Comparison of ENCODE assay signal across 8 cellular contexts in genomic region chr19:18418034-18418724, GRCh38. TPM values are rescaled to one million over a fixed set of nuclear protein-coding genes. Genes with fewer than 3 reads are reported as not detected.
DNase-seq lines count a peak whose midpoint lies in the region; ATAC-seq lines count a peak whose summit lies in the region.

No MANE protein-coding gene starts in this region.

- peaks cover 10% of the 10 kb centered on the region for H3K36me3 Mint-ChIP-seq in activated T-helper 2 cell treated with anti-CD3 and anti-CD28 coated beads, Interferon-gamma antibody, Interleukin-2, Interleukin-4, amounts not matched to agents 10 μg/mL and 5 μg/mL and 100 μg/mL, durations not matched to agents 14 hours and 24 hours and 36 hours (ENCODE audit: low read depth)

- no peaks in the 10 kb centered on the region for H3K27me3 Mint-ChIP-seq in activated T-helper 2 cell treated with anti-CD3 and anti-CD28 coated beads, Interferon-gamma antibody, Interleukin-2, Interleukin-4, amounts not matched to agents 10 μg/mL and 5 μg/mL and 100 μg/mL, durations not matched to agents 14 hours and 24 hours and 36 hours (ENCODE audit: low read depth)

- DNase-seq in NCI-H748 (lab: John Stamatoyannopoulos, UW; ENCODE audit: unreplicated experiment) (peak; percentile 41), NCI-H748 treated with DMSO at 0.1 percent for 48 hours (lab: John Stamatoyannopoulos, UW) (no peak), DMS153 treated with DMSO at 0.1 percent for 48 hours (lab: John Stamatoyannopoulos, UW; ENCODE audit: unreplicated experiment) (no peak), NCI-H2171 treated with DMSO at 0.1 percent for 48 hours (lab: John Stamatoyannopoulos, UW) (no peak)
- DNase-seq in activated T-helper 2 cell treated with anti-CD3 and anti-CD28 coated beads, Interferon-gamma antibody, Interleukin-2, Interleukin-4, amounts not matched to agents 10 μg/mL and 5 μg/mL and 100 μg/mL, durations not matched to agents 14 hours and 24 hours and 36 hours (ENCODE audit: low spot score) = no peak
- DNase-seq in stimulated activated CD8-positive, alpha-beta memory T cell treated with anti-CD3 and anti-CD28 coated beads, Interleukin-4, amount 100 ng/mL, for 48 hours = peak; percentile 64

- peak overlapping the region; percentile 8 for H3K4me3 ChIP-seq in iPS-11a (ENCODE audit: low read depth, low read length)

- peak overlapping the region; percentile 82 for H3K27ac Mint-ChIP-seq in activated T-helper 2 cell treated with anti-CD3 and anti-CD28 coated beads, Interferon-gamma antibody, Interleukin-2, Interleukin-4, amounts not matched to agents 10 μg/mL and 5 μg/mL and 100 μg/mL, durations not matched to agents 14 hours and 24 hours and 36 hours

- intact Hi-C loops in activated T-helper 2 cell treated with anti-CD3 and anti-CD28 coated beads, Interferon-gamma antibody, Interleukin-2, Interleukin-4, amounts not matched to agents 10 μg/mL and 5 μg/mL and 100 μg/mL, durations not matched to agents 14 hours and 24 hours and 36 hours (cut with micrococcal nuclease) = no loop called here

- peaks cover 67% of the 10 kb centered on the region for H3K4me1 Mint-ChIP-seq in activated T-helper 2 cell treated with anti-CD3 and anti-CD28 coated beads, Interferon-gamma antibody, Interleukin-2, Interleukin-4, amounts not matched to agents 10 μg/mL and 5 μg/mL and 100 μg/mL, durations not matched to agents 14 hours and 24 hours and 36 hours (ENCODE audit: low read depth)

- ATAC-seq in HG03571 (IDR thresholded peaks at IDR 0.05; ENCODE audit: unreplicated experiment) = no peak

- peak overlapping the region; percentile 74 for H3K4me3 Mint-ChIP-seq in activated T-helper 2 cell treated with anti-CD3 and anti-CD28 coated beads, Interferon-gamma antibody, Interleukin-2, Interleukin-4, amounts not matched to agents 10 μg/mL and 5 μg/mL and 100 μg/mL, durations not matched to agents 14 hours and 24 hours and 36 hours (ENCODE audit: low read depth)

- H3K9me3 Mint-ChIP-seq in activated T-helper 2 cell treated with anti-CD3 and anti-CD28 coated beads, Interferon-gamma antibody, Interleukin-2, Interleukin-4, amounts not matched to agents 10 μg/mL and 5 μg/mL and 100 μg/mL, durations not matched to agents 14 hours and 24 hours and 36 hours = no peaks in the 10 kb centered on the region

RNA-seq across cellular contexts. Expression of gene SSBP4, which starts 1.0 kb away (rescaled TPM):
- 133 and 146 TPM in 2 replicates for total RNA-seq in activated T-helper 2 cell treated with anti-CD3 and anti-CD28 coated beads, Interferon-gamma antibody, Interleukin-2, Interleukin-4, amounts not matched to agents 10 μg/mL and 5 μg/mL and 100 μg/mL, durations not matched to agents 14 hours and 24 hours and 36 hours

RNA-seq across cellular contexts. Expression of gene ISYNA1, which starts 19.8 kb away (rescaled TPM):
- total RNA-seq in activated T-helper 2 cell treated with anti-CD3 and anti-CD28 coated beads, Interferon-gamma antibody, Interleukin-2, Interleukin-4, amounts not matched to agents 10 μg/mL and 5 μg/mL and 100 μg/mL, durations not matched to agents 14 hours and 24 hours and 36 hours = 15.1 and 20.3 TPM in 2 replicates

RNA-seq across cellular contexts. Expression of gene LRRC25, which starts 20.8 kb away (rescaled TPM):
- total RNA-seq in activated T-helper 2 cell treated with anti-CD3 and anti-CD28 coated beads, Interferon-gamma antibody, Interleukin-2, Interleukin-4, amounts not matched to agents 10 μg/mL and 5 μg/mL and 100 μg/mL, durations not matched to agents 14 hours and 24 hours and 36 hours = not detected in 2 replicates

RNA-seq across cellular contexts. Expression of gene GDF15, which starts 32.2 kb away (rescaled TPM):
- total RNA-seq in activated T-helper 2 cell treated with anti-CD3 and anti-CD28 coated beads, Interferon-gamma antibody, Interleukin-2, Interleukin-4, amounts not matched to agents 10 μg/mL and 5 μg/mL and 100 μg/mL, durations not matched to agents 14 hours and 24 hours and 36 hours = not detected in 2 replicates

Comparison
In these comparisons a context has a peak if more than half of its experiments do, and no peak if none do; other contexts are left out.
1. DNase-seq: peak in NCI-H748 (single experiment) and stimulated activated CD8-positive, alpha-beta memory T cell treated with anti-CD3 and anti-CD28 coated beads, Interleukin-4, amount 100 ng/mL, for 48 hours (single experiment); none in NCI-H748 treated with DMSO at 0.1 percent for 48 hours (single experiment), activated T-helper 2 cell treated with anti-CD3 and anti-CD28 coated beads, Interferon-gamma antibody, Interleukin-2, Interleukin-4, amounts not matched to agents 10 μg/mL and 5 μg/mL and 100 μg/mL, durations not matched to agents 14 hours and 24 hours and 36 hours (single experiment), DMS153 treated with DMSO at 0.1 percent for 48 hours (single experiment) and NCI-H2171 treated with DMSO at 0.1 percent for 48 hours (single experiment).